ENCODE assay signal across 9 cellular contexts in genomic region chr6:24695635-24696034, GRCh38. TPM values are rescaled to one million over a fixed set of nuclear protein-coding genes. Genes with fewer than 3 reads are reported as not detected.
A peak's percentile ranks its signal among the peaks of the same experiment; 100 is the strongest.
DNase-seq lines count a peak whose midpoint lies in the region; ATAC-seq, FAIRE-seq and TF ChIP-seq lines count a peak whose summit lies in the region.
"Not testable (repeated sequence)": the region's sequence is repeated elsewhere in the genome, so short reads cannot be mapped to it uniquely, and the experiment has no call there.
"Had no signal": no experiment of that assay in that cellular context is flagged by ENCODE, and none has a peak within 500 bp of the region (broad histone marks: within the 10 kb centered on the region; RNA-seq: fewer than 3 reads in every experiment).

No MANE protein-coding gene starts in this region.

- peaks cover 15% of the 10 kb centered on the region for H3K36me3 Mint-ChIP-seq in activated B cell treated with CpG ODN at 0.5 μM for 24 hours (ENCODE audit: low read depth)
- H3K36me3 Mint-ChIP-seq in immature natural killer cell = not testable (repeated sequence)

- H3K4me3 ChIP-seq in bronchial epithelial cell (ENCODE audit: low read depth, low read length); gastrocnemius medialis: not testable (repeated sequence)

- POLR2A ChIA-PET in activated B cell treated with CpG ODN at 0.5 μM for 24 hours (lab: Charles Lee) = not testable (repeated sequence)

- not testable (repeated sequence) for FAIRE-seq in bronchial epithelial cell (lab: Jason Lieb, UNC)

- not testable (repeated sequence) for H3K9me3 ChIP-seq in gastrocnemius medialis

- H3K9me3 Mint-ChIP-seq in activated B cell treated with CpG ODN at 0.5 μM for 24 hours, immature natural killer cell: not testable (repeated sequence)

- TF ChIP-seq POLR2A in gastrocnemius medialis (IDR thresholded peaks at IDR 0.05) = not testable (repeated sequence)

- CTCF ChIA-PET in activated B cell treated with CpG ODN at 0.5 μM for 24 hours (lab: Charles Lee) = interaction anchor here (0.9 to 8.0 kb wide), 5 partner anchors 112 to 412 kb away, joined by 3 to 82 read pairs (median 5); partner anchors contain the start of gene ALDH5A1

- peak; percentile 63 for ATAC-seq in GM18517 (IDR thresholded peaks at IDR 0.05; ENCODE audit: unreplicated experiment)
- peak; percentile 58 for ATAC-seq in HG03457 (IDR thresholded peaks at IDR 0.05; ENCODE audit: unreplicated experiment)
- ATAC-seq in activated B cell treated with CpG ODN at 0.5 μM for 24 hours (ENCODE audit: low read depth) = peak; percentile 74
- ATAC-seq in gastrocnemius medialis = peak; percentile 71 to 81

- not testable (repeated sequence) for H3K27me3 ChIP-seq in bronchial epithelial cell (ENCODE audit: control insufficient read depth, insufficient read depth, low read length); gastrocnemius medialis

- H3K27me3 Mint-ChIP-seq in activated B cell treated with CpG ODN at 0.5 μM for 24 hours; immature natural killer cell (ENCODE audit: low read depth in 3 of 3): not testable (repeated sequence)

- in situ Hi-C loops in gastrocnemius medialis (cut with MboI; ENCODE audit: low sequenced_read_pairs in 4 of 4) = loop anchor here in 3 of 4 donors (5.0 to 10.0 kb wide), 2 partner anchors 111 to 113 kb away; no protein-coding TSS in a partner anchor

- H3K27ac Mint-ChIP-seq in activated B cell treated with CpG ODN at 0.5 μM for 24 hours, immature natural killer cell: not testable (repeated sequence)

- H3K4me3 Mint-ChIP-seq in activated B cell treated with CpG ODN at 0.5 μM for 24 hours, immature natural killer cell: not testable (repeated sequence)

- not testable (repeated sequence) for H3K36me3 ChIP-seq in bronchial epithelial cell (ENCODE audit: control insufficient read depth, insufficient read depth, low read length)
- peaks cover 0 to 22% of the 10 kb centered on the region in 2 donors for H3K36me3 ChIP-seq in gastrocnemius medialis

- H3K27ac ChIP-seq in gastrocnemius medialis = not testable (repeated sequence)

- intact Hi-C loops in activated B cell treated with CpG ODN at 0.5 μM for 24 hours (cut with micrococcal nuclease) (loop anchor here (1.0 to 2.0 kb wide), 7 partner anchors 29 to 412 kb away; partner anchors contain the start of genes ACOT13 and TDP2), gastrocnemius medialis (cut with DNase I; ENCODE audit: low total_unique reads) (loop anchor here (1.0 kb wide), 1 partner anchor 114 kb away; no protein-coding TSS in a partner anchor)

- TF ChIP-seq CTCF in activated B cell treated with CpG ODN at 0.5 μM for 24 hours (IDR thresholded peaks at IDR 0.05) = not testable (repeated sequence)
- TF ChIP-seq CTCF in bronchial epithelial cell (IDR thresholded peaks at IDR 0.05; ENCODE audit: insufficient read depth, low read length, severe bottlenecking) = peak; percentile 39
- TF ChIP-seq CTCF in gastrocnemius medialis (IDR thresholded peaks at IDR 0.05 in 4 of 5, conservative IDR thresholded peaks at IDR 0.05 in 1 of 5) = peak; percentile 11 to 54 (median 42)

- not testable (repeated sequence) for H3K4me1 Mint-ChIP-seq in activated B cell treated with CpG ODN at 0.5 μM for 24 hours, immature natural killer cell

- H3K4me1 ChIP-seq in gastrocnemius medialis = peaks cover 0 to 12% of the 10 kb centered on the region in 2 donors

- DNase-seq in AG08396 (ENCODE audit: low spot score) = peak; percentile 13
- peak; percentile 23 for DNase-seq in NCI-H446 treated with DMSO at 0.1 percent for 48 hours (lab: John Stamatoyannopoulos, UW)
- not testable (repeated sequence) for DNase-seq in activated B cell treated with CpG ODN at 0.5 μM for 24 hours, gastrocnemius medialis
- peak; percentile 48 for DNase-seq in bronchial epithelial cell (ENCODE audit: low read depth)
- peak; percentile 40 to 50 (median 43) for DNase-seq in immature natural killer cell

RNA-seq across cellular contexts. Expression of gene C6orf62, which starts 23.3 kb away (rescaled TPM):
- 127 and 135 TPM in 2 replicates for total RNA-seq in activated B cell treated with CpG ODN at 0.5 μM for 24 hours
- 120 and 159 TPM in 2 replicates for total RNA-seq in bronchial epithelial cell
- 100 to 1,000 TPM in 1 of 3 donors, 10 to 100 TPM in 2; 63.0 to 140 (median 96.4) TPM for polyA plus RNA-seq in immature natural killer cell
- 10 to 100 TPM; 24.1 to 50.7 (median 36.0) TPM for total RNA-seq in gastrocnemius medialis

RNA-seq across cellular contexts. Expression of gene ACOT13, which starts 28.8 kb away (rescaled TPM):
- total RNA-seq in activated B cell treated with CpG ODN at 0.5 μM for 24 hours (12.0 and 13.8 TPM in 2 replicates), bronchial epithelial cell (11.1 and 18.7 TPM in 2 replicates), gastrocnemius medialis (10 to 100 TPM; 13.6 to 28.2 (median 21.1) TPM)
- polyA plus RNA-seq in immature natural killer cell = 10 to 100 TPM in 2 of 3 donors, 1 to 10 TPM in 1; 6.2 to 17.1 (median 16.5) TPM

RNA-seq across cellular contexts. Expression of gene TDP2, which starts 28.9 kb away (rescaled TPM):
- total RNA-seq in activated B cell treated with CpG ODN at 0.5 μM for 24 hours (48.9 and 51.1 TPM in 2 replicates), bronchial epithelial cell (17.9 and 31.9 TPM in 2 replicates), gastrocnemius medialis (10 to 100 TPM; 17.6 to 44.2 (median 21.7) TPM)
- 10 to 100 TPM; 40.6 to 49.7 (median 46.5) TPM for polyA plus RNA-seq in immature natural killer cell

RNA-seq across cellular contexts. Expression of gene KIAA0319, which starts 49.6 kb away (rescaled TPM):
- 0.20 and 0.27 TPM in 2 replicates for total RNA-seq in activated B cell treated with CpG ODN at 0.5 μM for 24 hours
- 0.26 TPM in 2 replicates for total RNA-seq in bronchial epithelial cell
- not detected for polyA plus RNA-seq in immature natural killer cell
- total RNA-seq in gastrocnemius medialis = not detected
- total RNA-seq: T-helper 1 cell treated with Interleukin-12 subunit alpha and Interleukin-12 subunit beta and Interleukin-4 antibody, amounts not matched to agents 30 ng/mL and 1 ng/mL, for 36 hours had no signal
